In genomic region chr5:41869739-41870620, GRCh38 we compare ENCODE assay signal across 8 cellular contexts. TPM values are rescaled to one million over a fixed set of nuclear protein-coding genes. Genes with fewer than 3 reads are reported as not detected.
DNase-seq lines count a peak whose midpoint lies in the region; ATAC-seq, FAIRE-seq and TF ChIP-seq lines count a peak whose summit lies in the region.

OXCT1 (minus strand) TSS chr5:41870425; CDS start chr5:41870358, 67 bp downstream.

- H3K27me3 ChIP-seq in adrenal gland (no peaks in the 10 kb centered on the region), prostate gland (replicated peaks; ENCODE audit: insufficient read depth) (no peaks in the 10 kb centered on the region)

- H3K9me3 ChIP-seq in adrenal gland (replicated peaks in 1 of 3) (no peaks in the 10 kb centered on the region), prostate gland (no peaks in the 10 kb centered on the region)

- intact Hi-C loops in adrenal gland (cut with DNase I) (loop anchor here in 1 of 2 donors (10.0 kb wide), 1 partner anchor 1025 kb away; no protein-coding TSS in a partner anchor), left ventricle myocardium superior (cut with micrococcal nuclease) (no loop called here), prostate gland (cut with DNase I) (loop anchor here (1.0 to 5.0 kb wide), 2 partner anchors 34 to 897 kb away; partner anchors contain the start of gene RIMOC1)

- H3K36me3 ChIP-seq in adrenal gland (replicated peaks in 1 of 2) = no peaks in the 10 kb centered on the region
- no peaks in the 10 kb centered on the region for H3K36me3 ChIP-seq in prostate gland
- H3K36me3 ChIP-seq in urinary bladder (ENCODE audit: insufficient read depth) = no peaks in the 10 kb centered on the region

- peak; percentile 87 for FAIRE-seq in GM12892 (lab: Jason Lieb, UNC)

- ATAC-seq in HG02763 (IDR thresholded peaks at IDR 0.05; ENCODE audit: unreplicated experiment) (peak; percentile 96), left ventricle myocardium superior (peak; percentile 87)

- TF ChIP-seq POLR2A in GM12892 (IDR thresholded peaks at IDR 0.05; ENCODE audit: low read depth, low read length) (peak; percentile 98), adrenal gland (IDR thresholded peaks at IDR 0.05) (peak; percentile 71 to 82), prostate gland (IDR thresholded peaks at IDR 0.05) (peak; percentile 61)

- WGBS in adrenal gland, 4 donors = 0 to 1% (median 1%) methylated on average over 3 to 81 of the region's 81 CpGs
- 0% methylated on average over 79 of the region's 81 CpGs for WGBS in prostate gland
- WGBS in urinary bladder = under 1% methylated on average over 81 of the region's 81 CpGs

- H3K4me1 ChIP-seq in adrenal gland (replicated peaks in 1 of 2) = peaks cover 12 to 15% of the 10 kb centered on the region in 2 donors
- peaks cover 6% of the 10 kb centered on the region for H3K4me1 ChIP-seq in prostate gland (replicated peaks)
- H3K4me1 ChIP-seq in urinary bladder (ENCODE audit: insufficient read depth) = no peaks in the 10 kb centered on the region

- TF ChIP-seq CTCF in adrenal gland (IDR thresholded peaks at IDR 0.05) = no peak
- no peak for TF ChIP-seq CTCF in prostate gland (IDR thresholded peaks at IDR 0.05)

- DNase-seq in GM12892 (ENCODE audit: insufficient read length) = peak; percentile 82
- DNase-seq in NCI-H1417 (lab: John Stamatoyannopoulos, UW) = peak; percentile 92 to 94 (median 93)
- DNase-seq in T follicular helper cell (ENCODE audit: low read depth) = peak; percentile 93
- peak; percentile 73 to 87 (median 79) for DNase-seq in adrenal gland
- DNase-seq in left ventricle myocardium superior = peak; percentile 90
- DNase-seq in prostate gland (ENCODE audit: low spot score) = peak; percentile 78

- H3K27ac ChIP-seq in adrenal gland = peak within 1 kb of the TSS in 4 of 5 donors; percentile 62 to 89 (median 77)
- H3K27ac ChIP-seq in prostate gland = peak within 1 kb of the TSS; percentile 89 to 93
- H3K27ac ChIP-seq in urinary bladder (ENCODE audit: low read depth) = peak within 1 kb of the TSS; percentile 90

- H3K4me3 ChIP-seq in adrenal gland (peak within 1 kb of the TSS; percentile 27 to 85 (median 68)), prostate gland (peak within 1 kb of the TSS; percentile 49 to 74), urinary bladder (ENCODE audit: low read depth, low read length) (peak within 1 kb of the TSS; percentile 68)

RNA-seq across cellular contexts. Expression of gene OXCT1, which starts in this region (rescaled TPM):
- polyA plus RNA-seq in GM12892 (2012; ENCODE audit: missing spikeins) = 48.8 TPM
- total RNA-seq in adrenal gland (10 to 100 TPM in 6 of 8 donors, 1 to 10 TPM in 2; 9.0 to 27.9 (median 11.9) TPM), left ventricle myocardium superior (154 TPM), prostate gland (10 to 100 TPM; 15.2 to 25.3 TPM), urinary bladder (26.3 TPM)
- polyA plus RNA-seq in adrenal gland (10 to 100 TPM in 1 of 3 donors, 1 to 10 TPM in 2; 3.3 to 31.9 (median 7.0) TPM), urinary bladder (23.7 TPM)

Comparison
In these comparisons a context has a peak if more than half of its experiments do, and no peak if none do; other contexts are left out.
1. Peak in every context shown above with its lines: DNase-seq, ATAC-seq, H3K4me3 ChIP-seq and H3K27ac ChIP-seq.